ENCODE assay signal across 23 cellular contexts in the genomic region with DNA sequence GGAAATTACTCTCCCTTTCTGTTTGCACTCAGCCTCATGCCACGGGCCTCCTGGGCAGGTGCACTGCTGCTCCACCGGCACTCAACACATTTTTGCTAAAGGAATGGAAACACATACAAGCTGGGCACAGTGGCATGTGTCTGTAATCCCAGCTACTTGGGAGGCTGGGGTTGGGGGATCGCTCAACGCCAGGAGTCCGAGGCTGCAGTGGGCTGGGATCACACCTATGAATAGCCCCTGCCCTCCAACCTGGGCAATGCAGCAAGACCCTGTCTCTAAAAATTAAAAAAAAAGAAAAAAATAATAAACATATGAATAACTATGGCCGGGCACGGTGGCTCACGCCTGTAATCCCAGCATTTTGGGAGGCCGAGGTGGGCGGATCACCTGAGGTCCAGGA. TPM values are rescaled to one million over a fixed set of nuclear protein-coding genes. Genes with fewer than 3 reads are reported as not detected.
DNase-seq lines count a peak whose midpoint lies in the region; ATAC-seq, FAIRE-seq and TF ChIP-seq lines count a peak whose summit lies in the region.
"Had no signal": no experiment of that assay in that cellular context is flagged by ENCODE, and none has a peak within 500 bp of the region (broad histone marks: within the 10 kb centered on the region; RNA-seq: fewer than 3 reads in every experiment).

No MANE protein-coding gene starts in this region.

- H2BK12ac ChIP-seq in trophoblast cell (ENCODE audit: low read length) = no peak overlapping the region

- no peak overlapping the region for H2AFZ ChIP-seq in trophoblast cell (ENCODE audit: insufficient read depth, low read length, poor library complexity)
- H2AFZ ChIP-seq: GM23248 had no signal

- H4K8ac ChIP-seq in trophoblast cell (ENCODE audit: low read depth, low read length) = no peak overlapping the region

- no peak overlapping the region for H3K18ac ChIP-seq in trophoblast cell (ENCODE audit: low read length)

- intact Hi-C loops in posterior vena cava (cut with DNase I) (no loop called here), Right ventricle myocardium superior (cut with DNase I) (no loop called here)

- H3K9me3 ChIP-seq in trophoblast cell (ENCODE audit: insufficient read depth, low read depth, low read length) = no peaks in the 10 kb centered on the region
- H3K9me3 ChIP-seq: A549; BE2C; BLaER1 treated with 17β-estradiol and CSF1 and Interleukin-3, amounts not matched to agents 10 nM and 100 nM had no signal

- no peaks in the 10 kb centered on the region for H3K27me3 ChIP-seq in trophoblast cell (ENCODE audit: insufficient read depth, low read length)
- H3K27me3 ChIP-seq: BE2C; BLaER1 treated with 17β-estradiol and CSF1 and Interleukin-3, amounts not matched to agents 10 nM and 100 nM had no signal

- no peak overlapping the region for H3K4me3 ChIP-seq in trophoblast cell (ENCODE audit: low read depth, low read length)
- H3K4me3 ChIP-seq: A549; BLaER1 treated with 17β-estradiol and CSF1 and Interleukin-3, amounts not matched to agents 10 nM and 100 nM; GM23248 had no signal

- H4K91ac ChIP-seq in trophoblast cell (ENCODE audit: low read depth, low read length) = no peak overlapping the region

- no peak for TF ChIP-seq POLR2A in GM12891 (IDR thresholded peaks at IDR 0.05; ENCODE audit: low read depth, low read length)

- H2BK5ac ChIP-seq in trophoblast cell (ENCODE audit: low read depth, low read length, poor library complexity) = no peak overlapping the region

- H3K4me2 ChIP-seq in trophoblast cell (ENCODE audit: low read length) = no peak overlapping the region
- H3K4me2 ChIP-seq: A549; BLaER1 treated with 17β-estradiol and CSF1 and Interleukin-3, amounts not matched to agents 10 nM and 100 nM had no signal

- H3K79me2 ChIP-seq in trophoblast cell (ENCODE audit: control insufficient read depth, insufficient read depth, low read length, poor library complexity) = no peaks in the 10 kb centered on the region

- H3K4ac ChIP-seq in trophoblast cell (ENCODE audit: low read depth, low read length) = no peak overlapping the region

- WGBS in trophoblast cell (ENCODE audit: extremely low coverage, insufficient coverage, insufficient read length) = no CpG with 5 or more reads among the region's 10 CpGs

- FAIRE-seq in GM12891 (lab: Jason Lieb, UNC) = peak; percentile 40
- FAIRE-seq: A549, D721Med, G401.6, GM19239, H1 had no signal

- no peaks in the 10 kb centered on the region for H3K4me1 ChIP-seq in trophoblast cell (ENCODE audit: control insufficient read depth in 1 of 2, insufficient read depth in 2 of 2, low read length in 2 of 2)
- H3K4me1 ChIP-seq: A549; BE2C; BLaER1 treated with 17β-estradiol and CSF1 and Interleukin-3, amounts not matched to agents 10 nM and 100 nM had no signal

- ATAC-seq in Right ventricle myocardium superior (ENCODE audit: poor library complexity) = no peak
- ATAC-seq: A549 had no signal

- peak overlapping the region; percentile 43 for H4K12ac ChIP-seq in trophoblast cell (ENCODE audit: low read depth, low read length)

- H3K14ac ChIP-seq in trophoblast cell (ENCODE audit: low read length) = no peak overlapping the region

- H3K36me3 ChIP-seq in trophoblast cell (ENCODE audit: control insufficient read depth in 1 of 2, insufficient read depth in 2 of 2, low read length in 2 of 2) = no peaks in the 10 kb centered on the region
- H3K36me3 ChIP-seq: BE2C; BLaER1 treated with 17β-estradiol and CSF1 and Interleukin-3, amounts not matched to agents 10 nM and 100 nM had no signal

- H3K27ac ChIP-seq in trophoblast cell (ENCODE audit: low read depth, low read length) = no peak overlapping the region
- H3K27ac ChIP-seq: A549; BLaER1 treated with 17β-estradiol and CSF1 and Interleukin-3, amounts not matched to agents 10 nM and 100 nM; GM23248 had no signal

- H3K23ac ChIP-seq in trophoblast cell (ENCODE audit: low read length) = no peak overlapping the region

- H3K79me1 ChIP-seq in trophoblast cell (ENCODE audit: low read length) = no peaks in the 10 kb centered on the region

- H3K9ac ChIP-seq in trophoblast cell (ENCODE audit: low read length) = no peak overlapping the region
- H3K9ac ChIP-seq: BLaER1 treated with 17β-estradiol and CSF1 and Interleukin-3, amounts not matched to agents 10 nM and 100 nM; GM23248 had no signal

- no peak for DNase-seq in GM12891 (ENCODE audit: insufficient read length, low spot score)
- peak; percentile 53 for DNase-seq in RPMI8226
- no peak for DNase-seq in trophoblast cell
- DNase-seq in posterior vena cava (ENCODE audit: low spot score) = no peak
- DNase-seq in SIG-M5 (lab: John Stamatoyannopoulos, UW) = no peak
- DNase-seq in Right ventricle myocardium superior = no peak
- DNase-seq: 8988T; ACHN; AML-193; BE2C; CD4-positive, alpha-beta T cell; CD8-positive, alpha-beta memory T cell; DMS 273 treated with DMSO at 0.1 percent for 48 hours; DND-41; GM23248; H7; HCEC 1CT had no signal

- H2BK120ac ChIP-seq in trophoblast cell (ENCODE audit: insufficient read depth, low read length, poor library complexity) = no peak overlapping the region

- no peak overlapping the region for H2AK5ac ChIP-seq in trophoblast cell (ENCODE audit: low read length)

TF ChIP-seq in GM12891, 5 proteins besides CTCF, POLR2A, EP300 and RAD21:
- no peak for TF ChIP-seq TAF1 (IDR thresholded peaks at IDR 0.05; ENCODE audit: low read depth, low read length)
- no peak for TF ChIP-seq PAX5 (IDR thresholded peaks at IDR 0.05; ENCODE audit: insufficient read depth, low read length, severe bottlenecking)
- TF ChIP-seq SPI1 (IDR thresholded peaks at IDR 0.05; ENCODE audit: low read depth, low read length) = no peak
- TF ChIP-seq POU2F2 (IDR thresholded peaks at IDR 0.05; ENCODE audit: low read depth, low read length) = no peak
- TF ChIP-seq POLR2AphosphoS5 (IDR thresholded peaks at IDR 0.05; ENCODE audit: low read depth, low read length) = no peak

RNA-seq across cellular contexts. Expression of a gene that starts 30.6 kb away (rescaled TPM):
- polyA plus RNA-seq in GM12891 (2012; ENCODE audit: low read depth, missing spikeins) = 26.5 TPM
- 25.8 TPM in 2 replicates for polyA plus RNA-seq in trophoblast cell (2013)
- total RNA-seq in posterior vena cava (10 to 100 TPM; 26.0 to 32.4 TPM), Right ventricle myocardium superior (14.3 TPM)

RNA-seq across cellular contexts. Expression of a gene that starts 56.8 kb away (rescaled TPM):
- polyA plus RNA-seq in GM12891 (2012; ENCODE audit: low read depth, missing spikeins) = 0.53 TPM
- 0.08 and 0.11 TPM in 2 replicates for polyA plus RNA-seq in trophoblast cell (2013)
- total RNA-seq in posterior vena cava = 1 to 10 TPM; 3.7 to 6.7 TPM
- 1.9 TPM for total RNA-seq in Right ventricle myocardium superior
- total RNA-seq: GM23248 had no signal
- polyA plus RNA-seq: A549; CD8-positive, alpha-beta memory T cell; GM23248 had no signal
